ENCODE assay signal across 8 cellular contexts in the genomic region with DNA sequence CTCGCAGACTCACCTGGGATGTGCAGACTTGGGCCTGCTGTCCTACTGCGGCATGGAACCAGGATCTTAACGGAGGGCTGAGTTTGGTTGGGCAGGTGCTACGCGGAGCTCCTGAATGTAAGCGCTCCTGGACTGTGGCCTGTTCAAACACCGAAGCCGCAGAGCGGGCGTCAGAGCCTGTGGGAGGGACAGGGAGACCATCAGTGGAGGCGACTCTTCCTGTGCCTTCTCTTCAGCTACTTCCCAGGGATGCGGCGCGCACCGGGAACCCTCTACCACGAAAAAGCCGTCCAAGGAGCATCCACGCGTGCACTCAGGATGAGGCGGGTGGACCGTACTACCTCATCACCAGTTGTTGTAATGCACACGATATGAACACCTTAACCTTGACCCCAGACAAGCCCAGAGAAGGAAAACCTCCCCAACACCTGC. TPM values are rescaled to one million over a fixed set of nuclear protein-coding genes. Genes with fewer than 3 reads are reported as not detected.
DNase-seq lines count a peak whose midpoint lies in the region; ATAC-seq and TF ChIP-seq lines count a peak whose summit lies in the region.

No MANE protein-coding gene starts in this region.

- TF ChIP-seq RAD21 in HCT116 (IDR thresholded peaks at IDR 0.05; ENCODE audit: low read depth) = no peak

- peak overlapping the region; percentile 94 for H3K4me3 Mint-ChIP-seq in activated CD4-positive, alpha-beta memory T cell treated with anti-CD3 and anti-CD28 coated beads, Interleukin-2, amount 10 ng/mL, durations not matched to agents 7 days and 5 days

- H3K4me1 ChIP-seq in ACC112 (ENCODE audit: control insufficient read depth, insufficient read depth, low read length, unreplicated experiment) = peaks cover 15% of the 10 kb centered on the region
- H3K4me1 ChIP-seq in HCT116 (ENCODE audit: control insufficient read depth in 1 of 2, insufficient read depth in 2 of 2, low read length in 2 of 2) = peaks cover 20 to 33% of the 10 kb centered on the region in 2 experiments

- TF ChIP-seq POLR2A in HCT116 (IDR thresholded peaks at IDR 0.05; ENCODE audit: borderline replicate concordance, extremely low read depth, insufficient read depth, insufficient read length) = no peak

- no peaks in the 10 kb centered on the region for H3K9me3 Mint-ChIP-seq in activated CD4-positive, alpha-beta memory T cell treated with anti-CD3 and anti-CD28 coated beads, Interleukin-2, amount 10 ng/mL, durations not matched to agents 7 days and 5 days

- RAD21 ChIA-PET in HCT116 (lab: Charles Lee; ENCODE audit: low non-redundant PET in 1 of 2, low total read pairs in 2 of 2, uncharacterized antibody in 2 of 2, unreplicated experiment in 2 of 2) = no interaction called here

- peaks cover 53% of the 10 kb centered on the region for H3K36me3 Mint-ChIP-seq in activated CD4-positive, alpha-beta memory T cell treated with anti-CD3 and anti-CD28 coated beads, Interleukin-2, amount 10 ng/mL, durations not matched to agents 7 days and 5 days (ENCODE audit: low read depth)

- peaks cover 26% of the 10 kb centered on the region for H3K36me3 ChIP-seq in ACC112 (ENCODE audit: insufficient read depth, low read length)
- peaks cover 40 to 47% of the 10 kb centered on the region in 2 experiments; a peak in 3 of 4 replicates for H3K36me3 ChIP-seq in HCT116 (ENCODE audit: control insufficient read depth in 1 of 2, insufficient read depth in 2 of 2, low read length in 2 of 2)

- TF ChIP-seq CTCF in HCT116 (IDR thresholded peaks at IDR 0.05 in 2 of 3, conservative IDR thresholded peaks at IDR 0.05 in 1 of 3; ENCODE audit: borderline replicate concordance in 1 of 3, insufficient read depth in 1 of 3, low read depth in 2 of 3, low read length in 2 of 3) = no peak

- H3K27ac Mint-ChIP-seq in activated CD4-positive, alpha-beta memory T cell treated with anti-CD3 and anti-CD28 coated beads, Interleukin-2, amount 10 ng/mL, durations not matched to agents 7 days and 5 days = peak overlapping the region; percentile 94

- peak overlapping the region; percentile 96 for H3K4me3 ChIP-seq in ACC112 (ENCODE audit: low read depth, low read length)
- H3K4me3 ChIP-seq in HCT116 (replicated peaks in 1 of 2; ENCODE audit: low read depth in 1 of 2, low read length in 2 of 2) = peak overlapping the region; percentile 82 to 91; a peak in 3 of 4 replicates

- peaks cover 3% of the 10 kb centered on the region; the same call in 1 of the 2 replicates for H4K20me1 ChIP-seq in HCT116 (ENCODE audit: insufficient read depth)

- POLR2A ChIA-PET in HCT116 (lab: Charles Lee) = no interaction called here
- POLR2A ChIA-PET in activated CD4-positive, alpha-beta memory T cell treated with anti-CD3 and anti-CD28 coated beads, Interleukin-2, amount 10 ng/mL, durations not matched to agents 7 days and 5 days (lab: Charles Lee) = interaction anchor here (1.6 to 3.5 kb wide), 2 partner anchors 20 to 91 kb away, joined by 3 to 19 read pairs; no protein-coding TSS in a partner anchor

- H3K9me2 ChIP-seq in HCT116 (ENCODE audit: insufficient read depth) = no peaks in the 10 kb centered on the region

- peak overlapping the region; percentile 88 for H3K4me2 ChIP-seq in HCT116 (ENCODE audit: low read length)

- H3K79me2 ChIP-seq in ACC112 (ENCODE audit: control insufficient read depth, insufficient read depth, low read length, unreplicated experiment) (peaks cover 54% of the 10 kb centered on the region), HCT116 (ENCODE audit: insufficient read depth, low read length) (peaks cover 70% of the 10 kb centered on the region)

- H2AFZ ChIP-seq in ACC112 (ENCODE audit: low read length, unreplicated experiment) = no peak overlapping the region
- H2AFZ ChIP-seq in HCT116 (ENCODE audit: low read depth, low read length, poor library complexity, severe bottlenecking) = no peak overlapping the region

- CTCF ChIA-PET in HCT116 (lab: Charles Lee) = no interaction called here
- CTCF ChIA-PET in activated CD4-positive, alpha-beta memory T cell treated with anti-CD3 and anti-CD28 coated beads, Interleukin-2, amount 10 ng/mL, durations not matched to agents 7 days and 5 days (lab: Charles Lee) = no interaction called here

- ATAC-seq in HCT116 (no peak), left colon (no peak), HG02610 (IDR thresholded peaks at IDR 0.05; ENCODE audit: unreplicated experiment) (no peak)

- intact Hi-C loops in HCT116 (cut with micrococcal nuclease) (no loop called here), left colon (cut with DNase I, micrococcal nuclease) (no loop called here)

- no TSS peak for BruUV-seq in HCT116 (replicated peaks; lab: Mats Ljungman, UMichigan)

- no peak for DNase-seq in HCT116 (ENCODE audit: low read depth, low spot score)
- DNase-seq in activated CD4-positive, alpha-beta memory T cell treated with anti-CD3 and anti-CD28 coated beads, Interleukin-2, amount 10 ng/mL, durations not matched to agents 7 days and 5 days = no peak
- DNase-seq in left colon = peak; percentile 46 to 51
- no peak for DNase-seq in iPS-NIHi11 (ENCODE audit: low spot score)
- DNase-seq in HuH-7.5 (ENCODE audit: low spot score) = no peak
- no peak for DNase-seq in activated CD4-positive, CD25-positive, alpha-beta regulatory T cell treated with anti-CD3 and anti-CD28 coated beads, Interleukin-2, amount 50 U/mL, for 72 hours

- no peaks in the 10 kb centered on the region for H3K9me3 ChIP-seq in HCT116 (ENCODE audit: control insufficient read depth in 1 of 2, insufficient read depth in 1 of 2, low read depth in 1 of 2, low read length in 2 of 2)

- H3K4me1 Mint-ChIP-seq in activated CD4-positive, alpha-beta memory T cell treated with anti-CD3 and anti-CD28 coated beads, Interleukin-2, amount 10 ng/mL, durations not matched to agents 7 days and 5 days = peaks cover 46% of the 10 kb centered on the region

- peak overlapping the region; percentile 92; the same call in 1 of the 2 replicates for H3K27ac ChIP-seq in ACC112 (ENCODE audit: low read depth, low read length)
- no peak overlapping the region for H3K27ac ChIP-seq in HCT116 (ENCODE audit: low read depth, low read length)

- peak overlapping the region; percentile 97 for H3K9ac ChIP-seq in HCT116 (ENCODE audit: low read length)

- no peaks in the 10 kb centered on the region for H3K27me3 ChIP-seq in ACC112 (ENCODE audit: insufficient read depth, low read length)
- H3K27me3 ChIP-seq in HCT116 (ENCODE audit: insufficient read depth, low read length) = no peaks in the 10 kb centered on the region

- H3K27me3 Mint-ChIP-seq in activated CD4-positive, alpha-beta memory T cell treated with anti-CD3 and anti-CD28 coated beads, Interleukin-2, amount 10 ng/mL, durations not matched to agents 7 days and 5 days = no peaks in the 10 kb centered on the region

TF ChIP-seq in HCT116, 20 proteins besides CTCF, POLR2A, EP300 and RAD21:
- TF ChIP-seq, protein P1, sequence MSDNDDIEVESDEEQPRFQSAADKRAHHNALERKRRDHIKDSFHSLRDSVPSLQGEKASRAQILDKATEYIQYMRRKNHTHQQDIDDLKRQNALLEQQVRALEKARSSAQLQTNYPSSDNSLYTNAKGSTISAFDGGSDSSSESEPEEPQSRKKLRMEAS (IDR thresholded peaks at IDR 0.05) = no peak
- TF ChIP-seq ZNF274 (IDR thresholded peaks at IDR 0.05; ENCODE audit: low read depth, low read length) (no peak), CEBPB (IDR thresholded peaks at IDR 0.05; ENCODE audit: low read depth) (no peak), SP1 (IDR thresholded peaks at IDR 0.05; ENCODE audit: low read depth) (no peak), YY1 (IDR thresholded peaks at IDR 0.05; ENCODE audit: extremely low read depth, insufficient replicate concordance, low read depth, low read length) (no peak), SIN3A (IDR thresholded peaks at IDR 0.05; ENCODE audit: low read depth) (no peak), POLR2AphosphoS5 (IDR thresholded peaks at IDR 0.05; ENCODE audit: low read depth, low read length) (no peak)

RNA-seq across cellular contexts. Expression of a gene that starts 2.0 kb away (rescaled TPM):
- total RNA-seq in HCT116 (2021; ENCODE audit: unreplicated experiment) = 104 TPM
- 61.4 and 63.6 TPM in 2 replicates for polyA plus RNA-seq in HCT116 (2012)
- total RNA-seq in activated CD4-positive, alpha-beta memory T cell treated with anti-CD3 and anti-CD28 coated beads, Interleukin-2, amount 10 ng/mL, durations not matched to agents 7 days and 5 days = 10 to 100 TPM; 95.4 to 96.8 TPM
- total RNA-seq in left colon = 10 to 100 TPM; 35.7 to 45.1 TPM

RNA-seq across cellular contexts. Expression of a gene that starts 56.5 kb away (rescaled TPM):
- total RNA-seq in HCT116 (2021; ENCODE audit: unreplicated experiment) = 34.3 TPM
- 20.0 and 24.7 TPM in 2 replicates for polyA plus RNA-seq in HCT116 (2012)
- total RNA-seq in activated CD4-positive, alpha-beta memory T cell treated with anti-CD3 and anti-CD28 coated beads, Interleukin-2, amount 10 ng/mL, durations not matched to agents 7 days and 5 days = 100 to 1,000 TPM; 288 to 309 TPM
- 10 to 100 TPM; 70.6 to 79.0 TPM for total RNA-seq in left colon

Comparison
In these comparisons a context has a peak if more than half of its experiments do, and no peak if none do; other contexts are left out.
1. DNase-seq: peak in left colon (2 of 2); none in HCT116 (single experiment), activated CD4-positive, alpha-beta memory T cell treated with anti-CD3 and anti-CD28 coated beads, Interleukin-2, amount 10 ng/mL, durations not matched to agents 7 days and 5 days (single experiment), iPS-NIHi11 (single experiment), HuH-7.5 (single experiment) and activated CD4-positive, CD25-positive, alpha-beta regulatory T cell treated with anti-CD3 and anti-CD28 coated beads, Interleukin-2, amount 50 U/mL, for 72 hours (single experiment).